Comparison of ENCODE assay signal across 8 cellular contexts in the genomic region with DNA sequence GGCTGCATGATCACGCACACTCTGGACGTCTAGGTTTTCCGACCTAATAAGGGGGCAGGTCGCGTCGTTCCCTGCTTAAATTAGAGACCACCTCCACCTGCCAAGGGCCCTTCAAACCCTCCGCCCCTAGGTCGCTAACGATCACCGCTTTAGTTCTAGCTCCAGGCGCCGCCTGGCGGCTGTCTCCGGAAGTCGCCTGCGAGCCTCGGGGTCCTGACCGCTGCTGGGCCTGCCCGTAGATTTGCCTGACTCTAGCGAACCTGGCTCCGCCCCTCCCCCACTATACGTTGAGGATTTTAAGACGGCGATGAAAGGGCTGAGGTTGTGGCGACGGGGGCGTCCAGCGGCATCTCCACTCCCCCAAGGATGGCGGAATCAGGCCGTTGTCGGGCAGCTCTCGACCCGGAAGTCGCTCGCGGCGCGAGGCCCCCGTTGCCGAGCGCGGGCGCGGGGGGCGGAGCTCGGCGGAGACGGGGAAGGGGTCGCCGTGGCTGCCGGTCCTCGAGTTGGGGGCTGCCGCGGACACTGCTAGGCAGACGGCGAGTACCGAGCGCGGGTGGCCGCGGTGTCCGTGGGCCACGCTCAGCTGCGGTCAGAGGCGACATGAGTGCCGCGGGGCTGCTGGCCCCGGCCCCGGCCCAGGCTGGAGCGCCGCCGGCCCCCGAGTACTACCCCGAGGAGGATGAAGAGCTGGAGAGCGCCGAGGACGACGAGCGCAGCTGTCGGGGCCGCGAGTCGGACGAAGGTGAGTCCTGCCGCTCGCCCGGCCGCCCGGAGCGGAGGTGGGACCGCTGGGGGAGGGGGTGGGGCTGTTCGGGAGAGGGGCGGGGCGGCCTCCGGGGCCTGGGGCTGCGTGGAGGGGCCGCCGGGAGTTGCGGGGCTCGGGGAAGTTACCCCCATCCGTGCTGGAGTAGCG.
DNase-seq lines count a peak whose midpoint lies in the region; ATAC-seq and TF ChIP-seq lines count a peak whose summit lies in the region.

A gene with protein sequence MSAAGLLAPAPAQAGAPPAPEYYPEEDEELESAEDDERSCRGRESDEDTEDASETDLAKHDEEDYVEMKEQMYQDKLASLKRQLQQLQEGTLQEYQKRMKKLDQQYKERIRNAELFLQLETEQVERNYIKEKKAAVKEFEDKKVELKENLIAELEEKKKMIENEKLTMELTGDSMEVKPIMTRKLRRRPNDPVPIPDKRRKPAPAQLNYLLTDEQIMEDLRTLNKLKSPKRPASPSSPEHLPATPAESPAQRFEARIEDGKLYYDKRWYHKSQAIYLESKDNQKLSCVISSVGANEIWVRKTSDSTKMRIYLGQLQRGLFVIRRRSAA (plus strand): TSS at position 467 of the 916 bp plus-strand sequence. CDS start 137 bp downstream, at position 604.

- DNase-seq in GM12864 (ENCODE audit: low read depth) (peak; percentile 63), NCI-H748 (lab: John Stamatoyannopoulos, UW; ENCODE audit: unreplicated experiment) (peak; percentile 92), coronary artery (ENCODE audit: low spot score) (peak; percentile 93)
- peak; percentile 94 for DNase-seq in activated CD4-positive, alpha-beta T cell treated with anti-CD3 and anti-CD28 coated beads, Interleukin-2, amount 50 U/mL, for 1 hour
- DNase-seq in stimulated activated CD4-positive, alpha-beta T cell treated with anti-CD3 and anti-CD28 coated beads, Interleukin-1b, Interleukin-23, amount 100 ng/mL, for 24 hours (ENCODE audit: low read depth in 4 of 4, low spot score in 1 of 4) = peak; percentile 86 to 95 (median 90)

- TF ChIP-seq CTCF in GM12864 (IDR thresholded peaks at IDR 0.05; ENCODE audit: low read depth, low read length, missing control alignments) (peak; percentile 98), coronary artery (IDR thresholded peaks at IDR 0.05) (peak; percentile 96)

- H3K27ac ChIP-seq in coronary artery = peak within 1 kb of the TSS; percentile 90 to 95
- peak within 1 kb of the TSS; percentile 100 for H3K27ac ChIP-seq in layer of hippocampus (ENCODE audit: low read depth, low read length)

- no peaks in the 10 kb centered on the region for H3K27me3 ChIP-seq in layer of hippocampus (ENCODE audit: control insufficient read depth, insufficient read depth, low read length)

- peak within 1 kb of the TSS; percentile 86 for H3K4me3 ChIP-seq in GM12864 (ENCODE audit: low read depth, low read length)
- H3K4me3 ChIP-seq in coronary artery = peak within 1 kb of the TSS; percentile 95

- ATAC-seq in HG03342 (IDR thresholded peaks at IDR 0.05; ENCODE audit: unreplicated experiment) (peak; percentile 28), HG03469 (IDR thresholded peaks at IDR 0.05; ENCODE audit: unreplicated experiment) (no peak)
